ENCODE assay signal across 8 cellular contexts in the genomic region with DNA sequence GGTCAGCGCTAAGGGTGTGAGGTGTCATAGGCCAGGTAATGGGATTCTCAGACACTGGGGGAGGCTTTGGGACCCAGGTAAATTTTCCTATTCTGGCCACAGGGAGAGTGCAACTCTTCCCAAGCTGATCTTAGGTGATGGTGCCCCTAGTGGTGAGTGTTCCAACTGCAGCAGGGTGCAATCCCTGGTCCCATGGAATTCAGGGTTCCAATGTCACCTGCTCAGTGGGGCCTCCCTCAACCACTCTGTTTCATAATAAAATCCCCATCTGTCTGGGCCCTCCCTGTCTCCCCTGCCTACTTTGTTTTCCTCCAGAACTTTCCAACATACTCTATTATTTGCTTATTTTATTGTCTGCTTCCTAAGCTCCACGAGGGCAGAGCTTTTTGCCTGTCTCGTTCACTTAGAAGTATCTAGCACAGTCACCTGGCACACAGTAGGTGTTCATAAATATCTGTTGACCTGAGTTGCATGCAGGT. TPM values are rescaled to one million over a fixed set of nuclear protein-coding genes. Genes with fewer than 3 reads are reported as not detected.
DNase-seq lines count a peak whose midpoint lies in the region; ATAC-seq and TF ChIP-seq lines count a peak whose summit lies in the region.

No MANE protein-coding gene starts in this region.

- no peak for ATAC-seq in GM21529 (IDR thresholded peaks at IDR 0.05; ENCODE audit: unreplicated experiment)
- ATAC-seq in GM19328 (IDR thresholded peaks at IDR 0.05; ENCODE audit: unreplicated experiment) = no peak

- peak overlapping the region in 3 of 6 donors; percentile 5 to 60 (median 34) for H3K27ac Mint-ChIP-seq in immature natural killer cell

- no peak overlapping the region for H3K27ac ChIP-seq in ascending aorta

- no peaks in the 10 kb centered on the region for H3K27me3 ChIP-seq in ascending aorta

- no peaks in the 10 kb centered on the region for H3K36me3 ChIP-seq in ascending aorta

- no peaks in the 10 kb centered on the region for H3K9me3 ChIP-seq in ascending aorta

- no peaks in the 10 kb centered on the region for H3K36me3 Mint-ChIP-seq in immature natural killer cell

- DNase-seq in AG20443 (ENCODE audit: low spot score) (peak; percentile 76), GM13976 (ENCODE audit: low spot score) (peak; percentile 69), SKM-1 (lab: John Stamatoyannopoulos, UW; ENCODE audit: unreplicated experiment) (peak; percentile 13), ascending aorta (ENCODE audit: low spot score in 2 of 2) (peak in 1 of 2 donors; percentile 74), immature natural killer cell (peak; percentile 43 to 52 (median 51))
- DNase-seq in stimulated activated CD4-positive, alpha-beta T cell treated with anti-CD3 and anti-CD28 coated beads, Interleukin-1b, Interleukin-23, amount 100 ng/mL, for 48 hours = peak; percentile 37

- H3K4me1 ChIP-seq in ascending aorta = peaks cover 0 to 3% of the 10 kb centered on the region in 2 donors

- H3K4me1 Mint-ChIP-seq in immature natural killer cell = peaks cover 10 to 21% of the 10 kb centered on the region in 2 donors

- in situ Hi-C loops in GM13976 (cut with MboI; ENCODE audit: low sequenced_read_pairs, unreplicated experiment) = no loop called here

- H3K27me3 Mint-ChIP-seq in immature natural killer cell (ENCODE audit: low read depth in 3 of 3) = peaks cover 5 to 6% (median 5%) of the 10 kb centered on the region in 3 donors

- H3K4me3 Mint-ChIP-seq in immature natural killer cell = no peak overlapping the region

- H3K9me3 Mint-ChIP-seq in immature natural killer cell = no peaks in the 10 kb centered on the region

- peak; percentile 76 for TF ChIP-seq CTCF in GM13976 (IDR thresholded peaks at IDR 0.05; ENCODE audit: borderline replicate concordance, control extremely low read depth, extremely low read depth, insufficient read depth, missing control alignments)
- TF ChIP-seq CTCF in ascending aorta (IDR thresholded peaks at IDR 0.05) = peak; percentile 53 to 93 (median 86)

- intact Hi-C loops in ascending aorta (cut with DNase I) = loop anchor here (2.0 to 5.0 kb wide), 2 partner anchors 36 to 48 kb away; no protein-coding TSS in a partner anchor

- no peak overlapping the region for H3K4me3 ChIP-seq in ascending aorta

RNA-seq across cellular contexts. Expression of a gene that starts 2.9 kb away (rescaled TPM):
- 4.2 TPM for total RNA-seq in ascending aorta
- polyA plus RNA-seq in immature natural killer cell = 1 to 10 TPM; 1.5 to 3.9 (median 2.4) TPM

RNA-seq across cellular contexts. Expression of a gene that starts 28.6 kb away (rescaled TPM):
- not detected for total RNA-seq in ascending aorta
- polyA plus RNA-seq in immature natural killer cell = not detected
